In the genomic region with DNA sequence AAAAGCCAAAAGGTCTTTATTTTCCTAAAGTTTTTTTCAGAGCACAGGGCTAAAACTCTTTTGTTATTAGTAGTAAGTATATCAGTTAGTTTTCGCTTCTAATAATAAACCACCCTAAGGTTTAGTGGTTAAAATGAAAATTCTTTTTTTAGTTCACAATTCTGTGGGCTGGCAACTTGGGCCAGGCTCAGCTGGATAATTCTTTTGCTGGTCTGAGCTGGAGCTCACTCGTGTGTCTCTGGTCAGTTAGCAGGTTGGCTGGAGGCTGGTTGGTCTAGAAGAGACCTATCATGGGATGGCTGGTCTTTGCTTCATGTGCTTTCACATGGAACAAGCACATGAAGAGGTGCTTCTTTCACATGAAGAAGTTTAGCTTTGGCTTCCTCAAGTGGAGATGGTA, we compare ENCODE assay signal across 33 cellular contexts.
"Had no signal": no experiment of that assay in that cellular context is flagged by ENCODE, and none has a peak within 500 bp of the region (broad histone marks: within the 10 kb centered on the region; RNA-seq: fewer than 3 reads in every experiment).

No MANE protein-coding gene starts in this region.

- H3K9me3 ChIP-seq: MG63 had no signal

- H3K27me3 ChIP-seq: MG63 had no signal

- DNase-seq: Karpas-422, Kasumi-1, MG63, MV-4-11, NCI-H1048, NCI-H1092, NCI-H1092 treated with DMSO at 0.1 percent for 48 hours, NCI-H1105, NCI-H1105 treated with DMSO at 0.1 percent for 48 hours, NCI-H1417 treated with DMSO at 0.1 percent for 48 hours, NCI-H1436, NCI-H1436 treated with DMSO at 0.1 percent for 48 hours, NCI-H146, NCI-H1694, NCI-H1694 treated with DMSO at 0.1 percent for 48 hours, NCI-H187, NCI-H187 treated with DMSO at 0.1 percent for 48 hours, NCI-H1930, NCI-H2029, NCI-H2029 treated with DMSO at 0.1 percent for 48 hours, NCI-H2081, NCI-H2081 treated with DMSO at 0.1 percent for 48 hours, NCI-H2107, NCI-H2171, NCI-H2171 treated with DMSO at 0.1 percent for 48 hours, NCI-H2227 treated with DMSO at 0.1 percent for 48 hours, NCI-H226, NCI-H345, NCI-H446, NCI-H446 treated with DMSO at 0.1 percent for 48 hours, NCI-H510A, NCI-H510A treated with DMSO at 0.1 percent for 48 hours, NCI-H524 had no signal

- H3K36me3 ChIP-seq: MG63 had no signal

- H3K4me3 ChIP-seq: MG63 had no signal
